ENCODE assay signal across 1 cellular context in the genomic region with DNA sequence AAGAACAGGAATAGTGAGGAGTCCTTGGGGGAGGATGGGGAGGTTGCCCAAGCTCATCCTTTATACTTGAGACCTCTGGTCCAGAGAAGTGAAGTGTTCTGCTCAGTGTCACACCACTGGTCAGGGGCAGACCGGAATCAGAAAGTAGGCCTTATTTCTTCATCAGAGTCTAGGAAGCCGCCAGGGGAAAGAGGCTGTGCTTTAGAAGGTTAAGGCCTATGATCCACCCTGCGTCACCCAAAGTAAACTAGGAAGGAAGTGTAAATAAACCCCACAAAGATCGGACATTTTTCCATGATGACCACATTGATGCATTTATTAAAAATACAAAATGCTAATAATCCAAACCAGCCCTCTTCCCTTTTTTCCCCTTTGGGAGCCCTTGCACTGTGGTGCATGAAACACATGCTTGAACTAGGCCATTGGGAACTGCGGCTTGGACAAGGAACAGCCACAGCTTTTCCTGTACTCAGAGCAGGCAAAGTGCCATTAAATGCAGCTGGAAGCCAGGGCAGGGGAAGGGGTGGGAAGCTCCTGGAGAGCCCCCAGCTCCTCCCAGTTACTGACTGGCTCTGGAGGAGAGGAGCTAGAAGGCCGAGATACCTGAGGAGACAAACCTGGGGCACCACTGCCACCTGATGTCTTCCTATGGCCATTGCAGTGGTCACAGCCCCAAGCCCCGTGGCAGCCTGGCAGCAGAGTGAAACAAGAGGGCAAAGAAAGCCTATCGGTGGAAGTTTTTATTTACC.
TF ChIP-seq lines count a peak whose summit lies in the region.

No MANE protein-coding gene starts in this region.

TF ChIP-seq in HepG2, 621 proteins besides CTCF, POLR2A, EP300 and RAD21 (continued from another document and continues in another):
- TF ChIP-seq ZBTB34 (CRISPR knock-in tag; IDR thresholded peaks at IDR 0.05) (no peak), SP4 (CRISPR knock-in tag; IDR thresholded peaks at IDR 0.05) (0 out of 2 replicates have a peak, but pooled peaks have one; percentile 39), ZNF710 (CRISPR knock-in tag; IDR thresholded peaks at IDR 0.05; ENCODE audit: borderline replicate concordance) (peak; percentile 36; the same call in 1 of the 2 replicates), MYPOP (CRISPR knock-in tag; IDR thresholded peaks at IDR 0.05) (peak; percentile 54; the same call in 1 of the 2 replicates), MXI1 (IDR thresholded peaks at IDR 0.05; ENCODE audit: borderline replicate concordance, low read depth, low read length) (0 out of 3 replicates have a peak, but pooled peaks have one; percentile 22), SP1 (IDR thresholded peaks at IDR 0.05) (no peak), SP1 (CRISPR knock-in tag; IDR thresholded peaks at IDR 0.05) (no peak), PATZ1 (CRISPR knock-in tag; IDR thresholded peaks at IDR 0.05) (peak; percentile 76), DR1 (CRISPR knock-in tag; IDR thresholded peaks at IDR 0.05) (no peak), ASH2L (IDR thresholded peaks at IDR 0.05; ENCODE audit: insufficient read length, low read depth, low read length) (peak; percentile 46), NR2F1 (CRISPR knock-in tag; IDR thresholded peaks at IDR 0.05) (no peak), HNRNPLL (IDR thresholded peaks at IDR 0.05; ENCODE audit: low read depth, low read length, poor library complexity, severe bottlenecking) (no peak), ZNF354B (CRISPR knock-in tag; IDR thresholded peaks at IDR 0.05) (0 out of 2 replicates have a peak, but pooled peaks have one; percentile 42), STAG1 (CRISPR knock-in tag; IDR thresholded peaks at IDR 0.05) (peak; percentile 98), ZNF33B (CRISPR knock-in tag; IDR thresholded peaks at IDR 0.05) (0 out of 2 replicates have a peak, but pooled peaks have one; percentile 33), IRF1 (CRISPR knock-in tag; IDR thresholded peaks at IDR 0.05; ENCODE audit: low read depth) (no peak), PITX1 (CRISPR knock-in tag; IDR thresholded peaks at IDR 0.05) (0 out of 2 replicates have a peak, but pooled peaks have one; percentile 24), ZNF350 (CRISPR knock-in tag; IDR thresholded peaks at IDR 0.05; ENCODE audit: borderline replicate concordance, low read depth) (peak; percentile 52; the same call in 1 of the 2 replicates), GATAD2A (CRISPR knock-in tag; IDR thresholded peaks at IDR 0.05) (peak; percentile 45), ZNF781 (CRISPR knock-in tag; IDR thresholded peaks at IDR 0.05; ENCODE audit: borderline replicate concordance, not compliant biosample characterization) (peak; percentile 89), ZNF24 (IDR thresholded peaks at IDR 0.05) (no peak), EHMT2 (IDR thresholded peaks at IDR 0.05; ENCODE audit: borderline replicate concordance, low read depth, low read length) (no peak), ELF4 (CRISPR knock-in tag; IDR thresholded peaks at IDR 0.05; ENCODE audit: borderline replicate concordance) (no peak), NONO (IDR thresholded peaks at IDR 0.05) (no peak), NONO (CRISPR knock-in tag; conservative IDR thresholded peaks at IDR 0.05) (peak; percentile 47; the same call in 1 of the 2 replicates), THAP11 (CRISPR knock-in tag; IDR thresholded peaks at IDR 0.05) (0 out of 2 replicates have a peak, but pooled peaks have one; percentile 18), ZBTB26 (CRISPR knock-in tag; IDR thresholded peaks at IDR 0.05; ENCODE audit: borderline replicate concordance) (peak; percentile 87), ZSCAN31 (CRISPR knock-in tag; IDR thresholded peaks at IDR 0.05; ENCODE audit: low read depth) (peak; percentile 52; the same call in 1 of the 2 replicates), HNRNPL (IDR thresholded peaks at IDR 0.05; ENCODE audit: low read depth, low read length) (0 out of 2 replicates have a peak, but pooled peaks have one; percentile 13), IRF2 (CRISPR knock-in tag; IDR thresholded peaks at IDR 0.05) (no peak), ZNF414 (CRISPR knock-in tag; IDR thresholded peaks at IDR 0.05) (no peak)
- TF ChIP-seq, protein P1, sequence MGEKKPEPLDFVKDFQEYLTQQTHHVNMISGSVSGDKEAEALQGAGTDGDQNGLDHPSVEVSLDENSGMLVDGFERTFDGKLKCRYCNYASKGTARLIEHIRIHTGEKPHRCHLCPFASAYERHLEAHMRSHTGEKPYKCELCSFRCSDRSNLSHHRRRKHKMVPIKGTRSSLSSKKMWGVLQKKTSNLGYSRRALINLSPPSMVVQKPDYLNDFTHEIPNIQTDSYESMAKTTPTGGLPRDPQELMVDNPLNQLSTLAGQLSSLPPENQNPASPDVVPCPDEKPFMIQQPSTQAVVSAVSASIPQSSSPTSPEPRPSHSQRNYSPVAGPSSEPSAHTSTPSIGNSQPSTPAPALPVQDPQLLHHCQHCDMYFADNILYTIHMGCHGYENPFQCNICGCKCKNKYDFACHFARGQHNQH (CRISPR knock-in tag; IDR thresholded peaks at IDR 0.05): peak; percentile 40; the same call in 1 of the 2 replicates
- TF ChIP-seq, protein P2, sequence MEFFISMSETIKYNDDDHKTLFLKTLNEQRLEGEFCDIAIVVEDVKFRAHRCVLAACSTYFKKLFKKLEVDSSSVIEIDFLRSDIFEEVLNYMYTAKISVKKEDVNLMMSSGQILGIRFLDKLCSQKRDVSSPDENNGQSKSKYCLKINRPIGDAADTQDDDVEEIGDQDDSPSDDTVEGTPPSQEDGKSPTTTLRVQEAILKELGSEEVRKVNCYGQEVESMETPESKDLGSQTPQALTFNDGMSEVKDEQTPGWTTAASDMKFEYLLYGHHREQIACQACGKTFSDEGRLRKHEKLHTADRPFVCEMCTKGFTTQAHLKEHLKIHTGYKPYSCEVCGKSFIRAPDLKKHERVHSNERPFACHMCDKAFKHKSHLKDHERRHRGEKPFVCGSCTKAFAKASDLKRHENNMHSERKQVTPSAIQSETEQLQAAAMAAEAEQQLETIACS (CRISPR knock-in tag; IDR thresholded peaks at IDR 0.05): no peak
- TF ChIP-seq, protein P3, sequence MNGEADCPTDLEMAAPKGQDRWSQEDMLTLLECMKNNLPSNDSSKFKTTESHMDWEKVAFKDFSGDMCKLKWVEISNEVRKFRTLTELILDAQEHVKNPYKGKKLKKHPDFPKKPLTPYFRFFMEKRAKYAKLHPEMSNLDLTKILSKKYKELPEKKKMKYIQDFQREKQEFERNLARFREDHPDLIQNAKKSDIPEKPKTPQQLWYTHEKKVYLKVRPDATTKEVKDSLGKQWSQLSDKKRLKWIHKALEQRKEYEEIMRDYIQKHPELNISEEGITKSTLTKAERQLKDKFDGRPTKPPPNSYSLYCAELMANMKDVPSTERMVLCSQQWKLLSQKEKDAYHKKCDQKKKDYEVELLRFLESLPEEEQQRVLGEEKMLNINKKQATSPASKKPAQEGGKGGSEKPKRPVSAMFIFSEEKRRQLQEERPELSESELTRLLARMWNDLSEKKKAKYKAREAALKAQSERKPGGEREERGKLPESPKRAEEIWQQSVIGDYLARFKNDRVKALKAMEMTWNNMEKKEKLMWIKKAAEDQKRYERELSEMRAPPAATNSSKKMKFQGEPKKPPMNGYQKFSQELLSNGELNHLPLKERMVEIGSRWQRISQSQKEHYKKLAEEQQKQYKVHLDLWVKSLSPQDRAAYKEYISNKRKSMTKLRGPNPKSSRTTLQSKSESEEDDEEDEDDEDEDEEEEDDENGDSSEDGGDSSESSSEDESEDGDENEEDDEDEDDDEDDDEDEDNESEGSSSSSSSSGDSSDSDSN (CRISPR knock-in tag; IDR thresholded peaks at IDR 0.05): peak; percentile 28
- TF ChIP-seq, protein P4, sequence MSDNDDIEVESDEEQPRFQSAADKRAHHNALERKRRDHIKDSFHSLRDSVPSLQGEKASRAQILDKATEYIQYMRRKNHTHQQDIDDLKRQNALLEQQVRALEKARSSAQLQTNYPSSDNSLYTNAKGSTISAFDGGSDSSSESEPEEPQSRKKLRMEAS (IDR thresholded peaks at IDR 0.05): peak; percentile 38; the same call in 1 of the 2 replicates
